ENCODE assay signal across 27 cellular contexts in genomic region chr2:186533717-186534116, GRCh38. TPM values are rescaled to one million over a fixed set of nuclear protein-coding genes. Genes with fewer than 3 reads are reported as not detected.
DNase-seq lines count a peak whose midpoint lies in the region; ATAC-seq and TF ChIP-seq lines count a peak whose summit lies in the region.
"Had no signal": no experiment of that assay in that cellular context is flagged by ENCODE, and none has a peak within 500 bp of the region (broad histone marks: within the 10 kb centered on the region; RNA-seq: fewer than 3 reads in every experiment).

No MANE protein-coding gene starts in this region.

- peak; percentile 26 for DNase-seq in LHCN-M2 (ENCODE audit: low read depth)
- DNase-seq in chondrocyte (ENCODE audit: low spot score): no peak
- DNase-seq in medulla oblongata (ENCODE audit: extremely low spot score): peak; percentile 52
- no peak for DNase-seq in vagina (ENCODE audit: extremely low spot score in 2 of 2)
- DNase-seq in activated CD4-positive, alpha-beta memory T cell treated with anti-CD3 and anti-CD28 coated beads for 36 hours: no peak
- DNase-seq in stimulated activated CD4-positive, alpha-beta T cell treated with anti-CD3 and anti-CD28 coated beads, Interleukin-2, amount 100 ng/mL, for 48 hours: no peak
- DNase-seq in psoas muscle: no peak
- DNase-seq: activated CD4-positive, alpha-beta T cell treated with anti-CD3 and anti-CD28 coated beads for 4 hours; activated effector memory CD4-positive, alpha-beta T cell treated with anti-CD3 and anti-CD28 coated beads, Interleukin-2, amount 50 U/mL, for 16 hours; activated naive CD8-positive, alpha-beta T cell treated with anti-CD3 and anti-CD28 coated beads for 36 hours; activated T-cell treated with anti-CD3 and anti-CD28 coated beads, Interleukin-2, amount 50 U/mL, for 1 hour; aorta; cortex of kidney; EL; endodermal cell; HFFc6; left cardiac atrium; naive B cell; NCI-H1436; spleen; stimulated activated CD4-positive, alpha-beta T cell treated with anti-CD3 and anti-CD28 coated beads, Interleukin-4, amount 100 ng/mL, for 1 hour; T-helper 2 cell; trophoblast cell had no signal

- no peaks in the 10 kb centered on the region for H3K4me1 ChIP-seq in vagina
- H3K4me1 ChIP-seq in psoas muscle: no peaks in the 10 kb centered on the region
- H3K4me1 ChIP-seq: esophagus muscularis mucosa, foreskin keratinocyte, spleen had no signal

- CTCF ChIA-PET in activated CD4-positive, alpha-beta memory T cell treated with anti-CD3 and anti-CD28 coated beads for 36 hours (lab: Charles Lee): no interaction called here

- H3K27ac ChIP-seq in vagina: no peak overlapping the region
- H3K27ac ChIP-seq in psoas muscle: no peak overlapping the region
- H3K27ac ChIP-seq: esophagus muscularis mucosa, foreskin keratinocyte, spleen had no signal

- ATAC-seq in psoas muscle: no peak
- ATAC-seq: GM12878, left cardiac atrium had no signal

- POLR2A ChIA-PET in activated CD4-positive, alpha-beta memory T cell treated with anti-CD3 and anti-CD28 coated beads for 36 hours (lab: Charles Lee): no interaction called here

- intact Hi-C loops in vagina (cut with DNase I): no loop called here
- intact Hi-C loops in activated CD4-positive, alpha-beta memory T cell treated with anti-CD3 and anti-CD28 coated beads for 36 hours (cut with micrococcal nuclease): no loop called here
- intact Hi-C loops in psoas muscle (cut with DNase I): no loop called here

- peaks cover 3% of the 10 kb centered on the region for H3K9me3 Mint-ChIP-seq in chondrocyte (ENCODE audit: low read depth)
- no peaks in the 10 kb centered on the region for H3K9me3 Mint-ChIP-seq in activated CD4-positive, alpha-beta memory T cell treated with anti-CD3 and anti-CD28 coated beads for 36 hours
- H3K9me3 Mint-ChIP-seq: activated naive CD8-positive, alpha-beta T cell treated with anti-CD3 and anti-CD28 coated beads for 36 hours; endodermal cell; HFFc6; naive B cell had no signal

- H3K36me3 ChIP-seq in vagina (no peaks in the 10 kb centered on the region), psoas muscle (ENCODE audit: insufficient read depth in 1 of 2, low read depth in 1 of 2) (no peaks in the 10 kb centered on the region)
- H3K36me3 ChIP-seq: esophagus muscularis mucosa, spleen had no signal

- H3K27me3 Mint-ChIP-seq in chondrocyte (ENCODE audit: low read depth): no peaks in the 10 kb centered on the region
- peaks cover 2% of the 10 kb centered on the region for H3K27me3 Mint-ChIP-seq in activated CD4-positive, alpha-beta memory T cell treated with anti-CD3 and anti-CD28 coated beads for 36 hours

- TF ChIP-seq POLR2A in vagina (IDR thresholded peaks at IDR 0.05): no peak

- H3K4me3 Mint-ChIP-seq in chondrocyte (ENCODE audit: unreplicated experiment): no peak overlapping the region
- H3K4me3 Mint-ChIP-seq in activated CD4-positive, alpha-beta memory T cell treated with anti-CD3 and anti-CD28 coated beads for 36 hours: no peak overlapping the region
- H3K4me3 Mint-ChIP-seq: activated naive CD8-positive, alpha-beta T cell treated with anti-CD3 and anti-CD28 coated beads for 36 hours; CD14-positive monocyte; endodermal cell; HFFc6; naive B cell had no signal

- H3K9me3 ChIP-seq in vagina: no peaks in the 10 kb centered on the region
- H3K9me3 ChIP-seq in psoas muscle: no peaks in the 10 kb centered on the region
- H3K9me3 ChIP-seq: esophagus muscularis mucosa, spleen had no signal

- no peaks in the 10 kb centered on the region for H3K27me3 ChIP-seq in vagina
- no peaks in the 10 kb centered on the region for H3K27me3 ChIP-seq in psoas muscle (ENCODE audit: insufficient read depth in 3 of 3, low read length in 2 of 3)
- H3K27me3 ChIP-seq: esophagus muscularis mucosa, foreskin keratinocyte, spleen had no signal

- no peak for TF ChIP-seq CTCF in chondrocyte (IDR thresholded peaks at IDR 0.05)
- TF ChIP-seq CTCF in vagina (IDR thresholded peaks at IDR 0.05): no peak
- no peak for TF ChIP-seq CTCF in psoas muscle (IDR thresholded peaks at IDR 0.05)

- H3K36me3 Mint-ChIP-seq in chondrocyte (ENCODE audit: low read depth): no peaks in the 10 kb centered on the region
- H3K36me3 Mint-ChIP-seq in activated CD4-positive, alpha-beta memory T cell treated with anti-CD3 and anti-CD28 coated beads for 36 hours: no peaks in the 10 kb centered on the region
- H3K36me3 Mint-ChIP-seq: activated naive CD8-positive, alpha-beta T cell treated with anti-CD3 and anti-CD28 coated beads for 36 hours; CD14-positive monocyte; naive B cell had no signal

- H3K4me1 Mint-ChIP-seq in chondrocyte (ENCODE audit: low read depth): peaks cover 28% of the 10 kb centered on the region
- H3K4me1 Mint-ChIP-seq in activated CD4-positive, alpha-beta memory T cell treated with anti-CD3 and anti-CD28 coated beads for 36 hours (ENCODE audit: low read depth): no peaks in the 10 kb centered on the region
- H3K4me1 Mint-ChIP-seq: activated naive CD8-positive, alpha-beta T cell treated with anti-CD3 and anti-CD28 coated beads for 36 hours; CD14-positive monocyte; endodermal cell; naive B cell had no signal

- H3K4me3 ChIP-seq in vagina (no peak overlapping the region), psoas muscle (no peak overlapping the region)
- H3K4me3 ChIP-seq: esophagus muscularis mucosa, GM12878, spleen had no signal

- peak overlapping the region; percentile 2 for H3K27ac Mint-ChIP-seq in chondrocyte (ENCODE audit: unreplicated experiment)
- no peak overlapping the region for H3K27ac Mint-ChIP-seq in activated CD4-positive, alpha-beta memory T cell treated with anti-CD3 and anti-CD28 coated beads for 36 hours
- H3K27ac Mint-ChIP-seq: activated naive CD8-positive, alpha-beta T cell treated with anti-CD3 and anti-CD28 coated beads for 36 hours; CD14-positive monocyte; endodermal cell; HFFc6; naive B cell had no signal

RNA-seq across cellular contexts. Expression of gene ZC3H15, which starts 47.7 kb away (rescaled TPM):
- total RNA-seq in LHCN-M2 (2014; rRNA removed): 67.6 and 79.1 TPM in 2 replicates
- 31.2 TPM for polyA plus RNA-seq in LHCN-M2 (2012)
- 43.0 to 48.7 TPM (median 46.4 TPM) in 3 replicates for total RNA-seq in chondrocyte
- total RNA-seq in vagina: 59.9 TPM
- total RNA-seq in activated CD4-positive, alpha-beta memory T cell treated with anti-CD3 and anti-CD28 coated beads for 36 hours: 10 to 100 TPM; 82.5 to 87.1 TPM
- total RNA-seq in psoas muscle: 10 to 100 TPM; 31.1 to 56.3 (median 51.2) TPM
- polyA plus RNA-seq in psoas muscle: 10 to 100 TPM; 33.9 to 83.8 (median 66.9) TPM

RNA-seq across cellular contexts. Expression of gene ITGAV, which starts 56.1 kb away (rescaled TPM):
- total RNA-seq in LHCN-M2 (2014; rRNA removed): 104 and 125 TPM in 2 replicates
- polyA plus RNA-seq in LHCN-M2 (2012): 25.6 TPM
- 289 to 452 TPM (median 442 TPM) in 3 replicates for total RNA-seq in chondrocyte
- total RNA-seq in vagina: 55.0 TPM
- total RNA-seq in activated CD4-positive, alpha-beta memory T cell treated with anti-CD3 and anti-CD28 coated beads for 36 hours: 1 to 10 TPM; 8.9 to 9.9 TPM
- 10 to 100 TPM; 25.4 to 67.4 (median 55.4) TPM for total RNA-seq in psoas muscle
- 10 to 100 TPM in 2 of 3 donors, 1 to 10 TPM in 1; 4.6 to 28.2 (median 12.1) TPM for polyA plus RNA-seq in psoas muscle

Comparison
In these comparisons a context has a peak if more than half of its experiments do, and no peak if none do; other contexts are left out.
1. DNase-seq: peak in LHCN-M2 (single experiment) and medulla oblongata (single experiment); none in chondrocyte (single experiment), vagina (0 of 2), activated CD4-positive, alpha-beta memory T cell treated with anti-CD3 and anti-CD28 coated beads for 36 hours (single experiment), stimulated activated CD4-positive, alpha-beta T cell treated with anti-CD3 and anti-CD28 coated beads, Interleukin-2, amount 100 ng/mL, for 48 hours (0 of 2) and psoas muscle (0 of 2).